In genomic region chr19:49595819-49596404, GRCh38 we compare ENCODE assay signal across 14 cellular contexts. TPM values are rescaled to one million over a fixed set of nuclear protein-coding genes. Genes with fewer than 3 reads are reported as not detected.
DNase-seq lines count a peak whose midpoint lies in the region; FAIRE-seq and TF ChIP-seq lines count a peak whose summit lies in the region.
"Had no signal": no experiment of that assay in that cellular context is flagged by ENCODE, and none has a peak within 500 bp of the region (broad histone marks: within the 10 kb centered on the region; RNA-seq: fewer than 3 reads in every experiment).

No MANE protein-coding gene starts in this region.

- H3K27ac ChIP-seq in A673 (ENCODE audit: low read depth, low read length, poor library complexity, severe bottlenecking) = no peak overlapping the region
- H3K27ac ChIP-seq in kidney (ENCODE audit: low read depth in 2 of 2, low read length in 2 of 2) = no peak overlapping the region
- H3K27ac ChIP-seq: A549 had no signal

- DNase-seq in A673 (ENCODE audit: low spot score) (no peak), HuH-7 (ENCODE audit: low spot score) (peak; percentile 6), kidney (peak; percentile 73), NCI-H345 (lab: John Stamatoyannopoulos, UW) (no peak), NCI-H1694 (lab: John Stamatoyannopoulos, UW) (no peak), DMS79 (lab: John Stamatoyannopoulos, UW) (no peak)
- DNase-seq: NCI-H1105; NCI-H187; NCI-H446 treated with DMSO at 0.1 percent for 48 hours; NK-92 treated with Interleukin-12 subunit alpha and Interleukin-12 subunit beta, amount 100 ng/mL, for 24 hours; SHP77 treated with DMSO at 0.1 percent for 48 hours had no signal

- no peak overlapping the region for H3K4me3 ChIP-seq in A673 (ENCODE audit: low read depth, low read length, poor library complexity, severe bottlenecking)
- H3K4me3 ChIP-seq in kidney (ENCODE audit: low read length in 2 of 2) = no peak overlapping the region
- H3K4me3 ChIP-seq: A549 had no signal

- CTCF ChIA-PET in A673 (lab: Charles Lee) = no interaction called here

- H3K36me3 ChIP-seq in A673 (ENCODE audit: insufficient read depth, low read length, poor library complexity, severe bottlenecking) (peaks cover 69% of the 10 kb centered on the region), kidney (ENCODE audit: control insufficient read depth in 1 of 2, insufficient read depth in 2 of 2, low read length in 2 of 2) (peaks cover 0 to 24% of the 10 kb centered on the region in 2 donors)

- H3K9me3 ChIP-seq in A673 (ENCODE audit: low read depth, low read length, poor library complexity, severe bottlenecking) (no peaks in the 10 kb centered on the region), kidney (ENCODE audit: control insufficient read depth in 1 of 2, low read length in 2 of 2) (no peaks in the 10 kb centered on the region)
- H3K9me3 ChIP-seq: A549 had no signal

- TF ChIP-seq CTCF in A673 (conservative IDR thresholded peaks at IDR 0.05; ENCODE audit: low read depth, low read length) = no peak
- no peak for TF ChIP-seq CTCF in kidney (IDR thresholded peaks at IDR 0.05; ENCODE audit: borderline replicate concordance, extremely low read depth, insufficient read depth)

- H3K4me1 ChIP-seq in A673 (ENCODE audit: insufficient read depth, low read length, poor library complexity, severe bottlenecking) (peaks cover 7% of the 10 kb centered on the region), kidney (ENCODE audit: control insufficient read depth in 1 of 2, insufficient read depth in 1 of 2, low read depth in 1 of 2, low read length in 2 of 2) (peaks cover 0 to 11% of the 10 kb centered on the region in 2 donors)

- no peaks in the 10 kb centered on the region for H3K27me3 ChIP-seq in A673 (replicated peaks; ENCODE audit: insufficient read depth, low read depth, low read length, poor library complexity)

- no peak overlapping the region for H3K9ac ChIP-seq in kidney (ENCODE audit: low read length in 2 of 2)

- intact Hi-C loops in A673 (cut with micrococcal nuclease; ENCODE audit: unreplicated experiment) (no loop called here), kidney (cut with DNase I) (no loop called here)

- POLR2A ChIA-PET in A673 (lab: Charles Lee; ENCODE audit: low non-redundant PET) = interaction anchor here (1.2 kb wide), 1 partner anchor 16 kb away, joined by 6 read pairs; no protein-coding TSS in a partner anchor

- BruUV-seq in A673 (replicated peaks; lab: Mats Ljungman, UMichigan) = TSS peak; percentile 7

- FAIRE-seq in kidney (lab: Jason Lieb, UNC) = no peak
- FAIRE-seq: A549, H54 had no signal

RNA-seq across cellular contexts. Expression of gene PRR12, which starts 4.9 kb away (rescaled TPM):
- 51.4 and 54.0 TPM in 2 replicates for total RNA-seq in A673 (2021)
- total RNA-seq in kidney = 27.4 TPM
- polyA plus RNA-seq in kidney (ENCODE audit: insufficient read depth, low read depth, low replicate concordance) = 4.9 TPM

RNA-seq across cellular contexts. Expression of gene PRRG2, which starts 14.8 kb away (rescaled TPM):
- total RNA-seq in A673 (2021) (1.5 and 1.9 TPM in 2 replicates), kidney (14.9 TPM)
- polyA plus RNA-seq in kidney (ENCODE audit: insufficient read depth, low read depth, low replicate concordance) = 17.6 TPM
- total RNA-seq: RPMI7951 had no signal

RNA-seq across cellular contexts. Expression of gene NOSIP, which starts 15.6 kb away (rescaled TPM):
- total RNA-seq in A673 (2021) (169 and 178 TPM in 2 replicates), kidney (52.8 TPM)
- polyA plus RNA-seq in kidney (ENCODE audit: insufficient read depth, low read depth, low replicate concordance) = 122 TPM

RNA-seq across cellular contexts. Expression of gene RRAS, which starts 44.0 kb away (rescaled TPM):
- total RNA-seq in A673 (2021) = 27.6 and 32.4 TPM in 2 replicates
- 92.3 TPM for total RNA-seq in kidney
- polyA plus RNA-seq in kidney (ENCODE audit: insufficient read depth, low read depth, low replicate concordance) = 140 TPM

RNA-seq across cellular contexts. Expression of gene SCAF1, which starts 46.1 kb away (rescaled TPM):
- total RNA-seq in A673 (2021) (92.7 and 98.2 TPM in 2 replicates), kidney (69.0 TPM)
- polyA plus RNA-seq in kidney (ENCODE audit: insufficient read depth, low read depth, low replicate concordance) = 18.1 TPM

Comparison
In these comparisons a context has a peak if more than half of its experiments do, and no peak if none do; other contexts are left out.
1. DNase-seq: peak in HuH-7 (single experiment) and kidney (single experiment); none in A673 (single experiment), NCI-H345 (single experiment), NCI-H1694 (single experiment) and DMS79 (single experiment).